Comparison of ENCODE assay signal across 17 cellular contexts in the genomic region with DNA sequence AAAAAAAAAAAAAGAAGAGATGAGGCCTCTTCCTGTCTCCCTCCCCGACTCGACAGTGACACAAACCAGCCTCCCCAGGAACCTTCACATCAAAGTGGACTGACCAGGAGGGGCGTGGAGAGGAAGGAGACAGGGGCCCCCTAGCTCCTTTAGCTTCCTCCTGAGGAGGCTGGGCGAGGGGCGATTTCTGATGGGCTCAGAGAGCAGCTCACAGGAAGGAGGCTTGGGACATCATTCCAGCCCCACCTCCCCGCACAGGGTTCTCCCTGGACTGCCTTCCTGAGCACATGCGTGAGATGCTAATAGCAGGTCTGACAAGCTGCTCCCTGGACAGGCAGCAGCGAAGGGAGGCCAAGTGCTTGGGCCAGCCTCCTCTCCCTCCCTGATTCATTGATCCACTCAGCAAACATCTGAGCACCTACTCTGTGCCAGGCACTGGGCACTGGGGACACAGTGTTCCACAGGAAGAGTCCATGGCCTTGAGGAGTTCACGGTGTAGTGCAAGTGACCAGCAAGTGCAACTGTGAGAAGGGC. TPM values are rescaled to one million over a fixed set of nuclear protein-coding genes. Genes with fewer than 3 reads are reported as not detected.
DNase-seq lines count a peak whose midpoint lies in the region; ATAC-seq and TF ChIP-seq lines count a peak whose summit lies in the region.
"Had no signal": no experiment of that assay in that cellular context is flagged by ENCODE, and none has a peak within 500 bp of the region (broad histone marks: within the 10 kb centered on the region; RNA-seq: fewer than 3 reads in every experiment).

No MANE protein-coding gene starts in this region.

- in situ Hi-C loops in IMR-90 (cut with MboI; ENCODE audit: low sequenced_read_pairs), result no loop called here

- H3K18ac ChIP-seq in IMR-90 (ENCODE audit: low read depth, low read length), result no peak overlapping the region

- H3K36me3 ChIP-seq in IMR-90 (ENCODE audit: control insufficient read depth, insufficient read depth, low read length), result no peaks in the 10 kb centered on the region
- H3K36me3 ChIP-seq: heart left ventricle, left lung, uterus had no signal

- CTCF ChIA-PET in IMR-90 (lab: Yijun Ruan, JAX), result interaction anchor here (0.6 kb wide), 1 partner anchor 15 kb away, joined by 3 read pairs; the partner anchor contains the start of gene DOK4

- H2AK5ac ChIP-seq in IMR-90 (ENCODE audit: low read depth, low read length), result no peak overlapping the region

- H3K14ac ChIP-seq in IMR-90 (replicated peaks; ENCODE audit: low read depth, low read length), result no peak overlapping the region

- no peaks in the 10 kb centered on the region for H3K27me3 Mint-ChIP-seq in activated T-cell treated with anti-CD3 and anti-CD28 coated beads, Interleukin-2, amount 50 U/mL, for 72 hours (ENCODE audit: low read depth)
- peaks cover 32% of the 10 kb centered on the region for H3K27me3 Mint-ChIP-seq in stimulated activated memory B cell treated with anti-CD40 and anti-IgM and Interleukin-4, amounts not matched to agents 10 μg/mL and 1 μg/mL and 100 μg/mL, for 72 hours

- no peak overlapping the region for H3K9ac ChIP-seq in IMR-90 (ENCODE audit: low read depth, low read length)

- peak in 1 of 2 donors; percentile 34 for DNase-seq in activated T-cell treated with anti-CD3 and anti-CD28 coated beads, Interleukin-2, amount 50 U/mL, for 72 hours
- no peak for DNase-seq in activated T-cell treated with anti-CD3 and anti-CD28 coated beads, Interleukin-2, amount 50 U/mL, for 1 hour
- DNase-seq in IMR-90, result no peak
- peak; percentile 21 for DNase-seq in fibroblast of pulmonary artery (ENCODE audit: low read depth)
- peak; percentile 62 for DNase-seq in posterior vena cava (ENCODE audit: low spot score)
- no peak for DNase-seq in NCI-H446 (lab: John Stamatoyannopoulos, UW)
- DNase-seq: activated CD4-positive, CD25-positive, alpha-beta regulatory T cell treated with anti-CD3 and anti-CD28 coated beads, Interleukin-2, amount 50 U/mL, for 72 hours; activated gamma-delta T cell treated with Interleukin-2 at 50 U/mL for 16 hours; NCI-H2081; nucleus accumbens; uterus had no signal

- H2BK20ac ChIP-seq in IMR-90 (ENCODE audit: low read depth, low read length), result no peak overlapping the region

- 60% methylated on average over 2 of the region's 9 CpGs; no CpG with 5 or more reads in 1 of the 2 experiments for WGBS in IMR-90 (ENCODE audit: extremely low coverage in 2 of 2, insufficient read length in 1 of 2), 2 experiments

- H3K56ac ChIP-seq in IMR-90 (ENCODE audit: extremely low read depth, insufficient read depth, low read length), result no peak overlapping the region

- no peaks in the 10 kb centered on the region for H4K20me1 ChIP-seq in IMR-90 (ENCODE audit: insufficient read depth, low read length)

- H3K4me1 ChIP-seq in IMR-90 (ENCODE audit: control insufficient read depth, insufficient read depth, low read length), result no peaks in the 10 kb centered on the region
- H3K4me1 ChIP-seq: uterus had no signal

- H3K23ac ChIP-seq in IMR-90 (ENCODE audit: low read depth, low read length), result no peak overlapping the region

- peaks cover 67% of the 10 kb centered on the region for H3K27me3 ChIP-seq in IMR-90 (ENCODE audit: control insufficient read depth, insufficient read depth, low read length)
- H3K27me3 ChIP-seq: heart left ventricle, left lung, uterus had no signal

- ATAC-seq in activated T-cell treated with anti-CD3 and anti-CD28 coated beads, Interleukin-2, amount 50 U/mL, for 72 hours (replicated peaks in 1 of 2), result peak; percentile 61 to 82
- no peak for ATAC-seq in IMR-90 (ENCODE audit: low read depth)
- no peak for ATAC-seq in stimulated activated memory B cell treated with anti-CD40 and anti-IgM and Interleukin-4, amounts not matched to agents 10 μg/mL and 1 μg/mL and 100 μg/mL, for 72 hours
- no peak for ATAC-seq in GM18868 (IDR thresholded peaks at IDR 0.05; ENCODE audit: unreplicated experiment)

- no peak for TF ChIP-seq POLR2A in IMR-90 (IDR thresholded peaks at IDR 0.05; ENCODE audit: low read depth, low read length)

- no peak overlapping the region for H4K5ac ChIP-seq in IMR-90 (ENCODE audit: low read depth, low read length)

- peak overlapping the region; percentile 61 for H2AK9ac ChIP-seq in IMR-90 (replicated peaks; ENCODE audit: low read depth, low read length, poor library complexity)

- no peak overlapping the region for H4K91ac ChIP-seq in IMR-90 (ENCODE audit: insufficient read depth, low read depth, low read length)

- no peaks in the 10 kb centered on the region for H3K9me3 Mint-ChIP-seq in activated T-cell treated with anti-CD3 and anti-CD28 coated beads, Interleukin-2, amount 50 U/mL, for 72 hours
- H3K9me3 Mint-ChIP-seq in stimulated activated memory B cell treated with anti-CD40 and anti-IgM and Interleukin-4, amounts not matched to agents 10 μg/mL and 1 μg/mL and 100 μg/mL, for 72 hours, result no peaks in the 10 kb centered on the region

- TF ChIP-seq CTCF in IMR-90 (conservative IDR thresholded peaks at IDR 0.05; ENCODE audit: low read depth, low read length) (no peak), fibroblast of pulmonary artery (IDR thresholded peaks at IDR 0.05; ENCODE audit: low read length, missing control alignments) (no peak)

- peak overlapping the region; percentile 34 for H2AFZ ChIP-seq in IMR-90 (replicated peaks; ENCODE audit: low read length, poor library complexity)

- no peak overlapping the region for H3K4me2 ChIP-seq in IMR-90 (ENCODE audit: low read depth, low read length)

- no peak overlapping the region for H3K27ac ChIP-seq in IMR-90 (ENCODE audit: insufficient read depth, low read length)
- H3K27ac ChIP-seq: heart left ventricle, uterus had no signal

- peak overlapping the region in 1 of 2 donors; percentile 18 for H3K4me3 Mint-ChIP-seq in activated T-cell treated with anti-CD3 and anti-CD28 coated beads, Interleukin-2, amount 50 U/mL, for 72 hours
- H3K4me3 Mint-ChIP-seq in stimulated activated memory B cell treated with anti-CD40 and anti-IgM and Interleukin-4, amounts not matched to agents 10 μg/mL and 1 μg/mL and 100 μg/mL, for 72 hours, result no peak overlapping the region

- POLR2A ChIA-PET in IMR-90 (lab: Charles Lee; ENCODE audit: unreplicated experiment), result no interaction called here

- no peak overlapping the region for H3K4ac ChIP-seq in IMR-90 (ENCODE audit: low read depth, low read length)

- H2BK5ac ChIP-seq in IMR-90 (ENCODE audit: low read depth, low read length, poor library complexity, severe bottlenecking), result no peak overlapping the region

- H2BK120ac ChIP-seq in IMR-90 (ENCODE audit: low read depth, low read length), result no peak overlapping the region

- H3K36me3 Mint-ChIP-seq in activated T-cell treated with anti-CD3 and anti-CD28 coated beads, Interleukin-2, amount 50 U/mL, for 72 hours (ENCODE audit: insufficient read depth in 2 of 2), result no peaks in the 10 kb centered on the region
- H3K36me3 Mint-ChIP-seq in stimulated activated memory B cell treated with anti-CD40 and anti-IgM and Interleukin-4, amounts not matched to agents 10 μg/mL and 1 μg/mL and 100 μg/mL, for 72 hours, result no peaks in the 10 kb centered on the region

- no peak overlapping the region for H2BK15ac ChIP-seq in IMR-90 (ENCODE audit: low read depth, low read length)

- TF ChIP-seq RAD21 in IMR-90 (IDR thresholded peaks at IDR 0.05; ENCODE audit: low read length), result no peak

- no peak overlapping the region for H3K27ac Mint-ChIP-seq in activated T-cell treated with anti-CD3 and anti-CD28 coated beads, Interleukin-2, amount 50 U/mL, for 72 hours
- no peak overlapping the region for H3K27ac Mint-ChIP-seq in stimulated activated memory B cell treated with anti-CD40 and anti-IgM and Interleukin-4, amounts not matched to agents 10 μg/mL and 1 μg/mL and 100 μg/mL, for 72 hours

- peaks cover 11% of the 10 kb centered on the region for H3K4me1 Mint-ChIP-seq in activated T-cell treated with anti-CD3 and anti-CD28 coated beads, Interleukin-2, amount 50 U/mL, for 72 hours (ENCODE audit: low read depth)
- no peaks in the 10 kb centered on the region for H3K4me1 Mint-ChIP-seq in stimulated activated memory B cell treated with anti-CD40 and anti-IgM and Interleukin-4, amounts not matched to agents 10 μg/mL and 1 μg/mL and 100 μg/mL, for 72 hours

- no peaks in the 10 kb centered on the region for H3K9me1 ChIP-seq in IMR-90 (ENCODE audit: insufficient read depth, low read length)

- intact Hi-C loops in IMR-90 (cut with micrococcal nuclease), result no loop called here
- intact Hi-C loops in posterior vena cava (cut with DNase I), result no loop called here

- H3K4me3 ChIP-seq in IMR-90 (ENCODE audit: insufficient read depth, low read depth, low read length) (no peak overlapping the region), fibroblast of pulmonary artery (replicated peaks; ENCODE audit: low read depth, low read length) (no peak overlapping the region)
- H3K4me3 ChIP-seq: heart left ventricle, left lung, uterus had no signal

- H3K9me3 ChIP-seq in IMR-90 (ENCODE audit: control insufficient read depth, insufficient read depth, low read length), result no peaks in the 10 kb centered on the region
- H3K9me3 ChIP-seq: heart left ventricle, left lung, uterus had no signal

- no peak overlapping the region for H4K8ac ChIP-seq in IMR-90 (ENCODE audit: low read depth in 2 of 2, low read length in 2 of 2)

- no TSS peak for BruUV-seq in IMR-90 (replicated peaks; lab: Mats Ljungman, UMichigan)

- H3K79me1 ChIP-seq in IMR-90 (ENCODE audit: low read depth in 1 of 2, low read length in 2 of 2), result no peaks in the 10 kb centered on the region

- dilution Hi-C loops in IMR-90 (cut with HindIII; ENCODE audit: low sequenced_read_pairs, unreplicated experiment), result no loop called here

RNA-seq across cellular contexts. Expression of gene DOK4, which starts 14.4 kb away (rescaled TPM):
- total RNA-seq in activated T-cell treated with anti-CD3 and anti-CD28 coated beads, Interleukin-2, amount 50 U/mL, for 72 hours, result 10 to 100 TPM; 12.0 to 19.6 TPM
- total RNA-seq in IMR-90 (2012; rRNA removed) (20.3 and 22.0 TPM in 2 replicates), posterior vena cava (10 to 100 TPM; 29.2 to 31.1 TPM)
- 25.9 and 30.1 TPM in 2 replicates for polyA plus RNA-seq in IMR-90 (2012; rRNA removed)
- 18.4 and 29.8 TPM in 2 replicates for polyA plus RNA-seq in IMR-90 (2012; cell fraction: cytosol; rRNA removed)
- 50.8 and 77.6 TPM in 2 replicates for polyA plus RNA-seq in IMR-90 (2012; cell fraction: nucleus; rRNA removed; ENCODE audit: low replicate concordance)

RNA-seq across cellular contexts. Expression of gene CCDC102A, which starts 35.7 kb away (rescaled TPM):
- total RNA-seq in activated T-cell treated with anti-CD3 and anti-CD28 coated beads, Interleukin-2, amount 50 U/mL, for 72 hours, result 10 to 100 TPM in 1 of 2 donors, 1 to 10 TPM in 1; 8.1 to 14.6 TPM
- total RNA-seq in IMR-90 (2012; rRNA removed), result 5.4 and 5.6 TPM in 2 replicates
- polyA plus RNA-seq in IMR-90 (2012; rRNA removed), result 8.5 and 11.4 TPM in 2 replicates
- polyA plus RNA-seq in IMR-90 (2012; cell fraction: cytosol; rRNA removed), result 20.6 and 24.3 TPM in 2 replicates
- polyA plus RNA-seq in IMR-90 (2012; cell fraction: nucleus; rRNA removed; ENCODE audit: low replicate concordance), result 9.6 and 18.3 TPM in 2 replicates
- 10 to 100 TPM; 16.9 to 18.3 TPM for total RNA-seq in posterior vena cava

RNA-seq across cellular contexts. Expression of gene POLR2C, which starts 38.2 kb away (rescaled TPM):
- 10 to 100 TPM; 65.7 to 67.5 TPM for total RNA-seq in activated T-cell treated with anti-CD3 and anti-CD28 coated beads, Interleukin-2, amount 50 U/mL, for 72 hours
- total RNA-seq in IMR-90 (2012; rRNA removed) (188 and 340 TPM in 2 replicates), posterior vena cava (10 to 100 TPM; 39.4 to 40.3 TPM)
- 136 and 137 TPM in 2 replicates for polyA plus RNA-seq in IMR-90 (2012; rRNA removed)
- polyA plus RNA-seq in IMR-90 (2012; cell fraction: cytosol; rRNA removed), result 149 and 181 TPM in 2 replicates
- 110 and 114 TPM in 2 replicates for polyA plus RNA-seq in IMR-90 (2012; cell fraction: nucleus; rRNA removed; ENCODE audit: low replicate concordance)

RNA-seq across cellular contexts. Expression of gene ADGRG5, which starts 41.8 kb away (rescaled TPM):
- total RNA-seq in activated T-cell treated with anti-CD3 and anti-CD28 coated beads, Interleukin-2, amount 50 U/mL, for 72 hours, result 1 to 10 TPM; 3.9 to 9.3 TPM
- not detected in 2 replicates for total RNA-seq in IMR-90 (2012; rRNA removed)
- polyA plus RNA-seq in IMR-90 (2012; rRNA removed), result not detected in 2 replicates
- polyA plus RNA-seq in IMR-90 (2012; cell fraction: cytosol; rRNA removed), result 0.02 TPM in 1 of 2 replicates, not detected in the other
- 0.04 TPM in 1 of 2 replicates, not detected in the other for polyA plus RNA-seq in IMR-90 (2012; cell fraction: nucleus; rRNA removed; ENCODE audit: low replicate concordance)
- total RNA-seq in posterior vena cava, result under 1 TPM; 0.05 to 0.32 TPM
- total RNA-seq: LHCN-M2 had no signal
- polyA plus RNA-seq: AG04450 had no signal

RNA-seq across cellular contexts. Expression of gene COQ9, which starts 53.4 kb away (rescaled TPM):
- 10 to 100 TPM; 31.4 to 35.2 TPM for total RNA-seq in activated T-cell treated with anti-CD3 and anti-CD28 coated beads, Interleukin-2, amount 50 U/mL, for 72 hours
- total RNA-seq in IMR-90 (2012; rRNA removed), result 50.0 and 57.9 TPM in 2 replicates
- 56.1 and 58.5 TPM in 2 replicates for polyA plus RNA-seq in IMR-90 (2012; rRNA removed)
- polyA plus RNA-seq in IMR-90 (2012; cell fraction: cytosol; rRNA removed), result 43.0 and 87.4 TPM in 2 replicates
- polyA plus RNA-seq in IMR-90 (2012; cell fraction: nucleus; rRNA removed; ENCODE audit: low replicate concordance), result 64.7 and 84.2 TPM in 2 replicates
- total RNA-seq in posterior vena cava, result 10 to 100 TPM; 30.1 to 39.6 TPM

Comparison
In these comparisons a context has a peak if more than half of its experiments do, and no peak if none do; other contexts are left out.
1. ATAC-seq: peak in activated T-cell treated with anti-CD3 and anti-CD28 coated beads, Interleukin-2, amount 50 U/mL, for 72 hours (2 of 2); none in IMR-90 (single experiment), stimulated activated memory B cell treated with anti-CD40 and anti-IgM and Interleukin-4, amounts not matched to agents 10 μg/mL and 1 μg/mL and 100 μg/mL, for 72 hours (single experiment) and GM18868 (single experiment).
2. DNase-seq: peak in fibroblast of pulmonary artery (single experiment) and posterior vena cava (single experiment); none in activated T-cell treated with anti-CD3 and anti-CD28 coated beads, Interleukin-2, amount 50 U/mL, for 1 hour (single experiment), IMR-90 (single experiment) and NCI-H446 (0 of 2).